Comparison of ENCODE assay signal across 27 cellular contexts in the genomic region with DNA sequence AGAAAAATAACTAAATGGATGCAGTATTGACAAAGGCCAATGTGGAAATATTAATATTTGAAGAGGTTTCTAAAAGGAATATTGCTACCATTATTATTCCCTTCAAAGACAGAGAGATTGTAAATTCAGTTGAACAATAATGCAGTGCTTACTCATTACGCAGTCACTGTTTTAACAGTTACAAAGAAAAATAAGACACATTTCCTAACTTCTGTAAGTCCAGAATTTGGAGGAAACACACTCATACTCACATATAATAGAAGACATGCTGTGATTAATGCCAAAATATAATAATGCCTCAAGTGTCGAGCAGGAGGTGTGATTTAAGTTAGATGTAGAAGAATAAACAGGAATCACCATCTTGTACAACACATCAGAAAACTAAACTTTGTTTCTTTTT.
"Had no signal": no experiment of that assay in that cellular context is flagged by ENCODE, and none has a peak within 500 bp of the region (broad histone marks: within the 10 kb centered on the region; RNA-seq: fewer than 3 reads in every experiment).

No MANE protein-coding gene starts in this region.

- H3K4me3 ChIP-seq: esophagus muscularis mucosa, hepatocyte, lower lobe of right lung, ovary, psoas muscle, right atrium auricular region, spleen, thoracic aorta, upper lobe of left lung had no signal

- H3K27me3 ChIP-seq: esophagus muscularis mucosa, hepatocyte, neutrophil, ovary, right atrium auricular region, spleen, upper lobe of left lung had no signal

- H3K4me3 Mint-ChIP-seq: activated CD4-positive, alpha-beta memory T cell treated with anti-CD3 and anti-CD28 coated beads for 36 hours; activated naive CD4-positive, alpha-beta T cell treated with anti-CD3 and anti-CD28 coated beads for 36 hours; activated naive CD8-positive, alpha-beta T cell treated with anti-CD3 and anti-CD28 coated beads, Interleukin-2, amount 10 ng/mL, durations not matched to agents 7 days and 5 days; dendritic cell treated with granulocyte-macrophage colony-stimulating factor and Interleukin-4, amounts not matched to agents 40 ng/mL and 50 ng/mL, for 4 days; immature natural killer cell; mesothelial cell of epicardium; nephron had no signal

- H3K27me3 Mint-ChIP-seq: activated CD4-positive, alpha-beta memory T cell treated with anti-CD3 and anti-CD28 coated beads for 36 hours; activated naive CD8-positive, alpha-beta T cell treated with anti-CD3 and anti-CD28 coated beads, Interleukin-2, amount 10 ng/mL, durations not matched to agents 7 days and 5 days; dendritic cell treated with granulocyte-macrophage colony-stimulating factor and Interleukin-4, amounts not matched to agents 40 ng/mL and 50 ng/mL, for 4 days had no signal

- ATAC-seq: left lobe of liver, lower lobe of right lung, psoas muscle had no signal

- DNase-seq: activated CD4-positive, alpha-beta memory T cell treated with anti-CD3 and anti-CD28 coated beads for 36 hours; activated CD4-positive, alpha-beta T cell treated with anti-CD3 and anti-CD28 coated beads for 48 hours; activated effector memory CD4-positive, alpha-beta T cell treated with Interleukin-2 at 50 U/mL for 16 hours; activated naive CD4-positive, alpha-beta T cell treated with anti-CD3 and anti-CD28 coated beads for 36 hours; activated naive CD8-positive, alpha-beta T cell treated with anti-CD3 and anti-CD28 coated beads, Interleukin-2, amount 10 ng/mL, durations not matched to agents 7 days and 5 days; activated T-cell treated with anti-CD3 and anti-CD28 coated beads, Interleukin-2, amount 50 U/mL, for 48 hours; amniotic stem cell; effector memory CD4-positive, alpha-beta T cell; foreskin melanocyte; glutamatergic neuron; immature natural killer cell; lower lobe of right lung; ovary; psoas muscle; spleen; stimulated activated CD4-positive, alpha-beta T cell treated with anti-CD3 and anti-CD28 coated beads, Interleukin-4, amount 100 ng/mL, for 1 hour; stimulated activated naive CD4-positive, alpha-beta T cell; upper lobe of left lung had no signal

- H3K9me3 Mint-ChIP-seq: activated CD4-positive, alpha-beta memory T cell treated with anti-CD3 and anti-CD28 coated beads for 36 hours; activated naive CD4-positive, alpha-beta T cell treated with anti-CD3 and anti-CD28 coated beads for 36 hours; activated naive CD8-positive, alpha-beta T cell treated with anti-CD3 and anti-CD28 coated beads, Interleukin-2, amount 10 ng/mL, durations not matched to agents 7 days and 5 days; dendritic cell treated with granulocyte-macrophage colony-stimulating factor and Interleukin-4, amounts not matched to agents 40 ng/mL and 50 ng/mL, for 4 days; mesothelial cell of epicardium; nephron had no signal

- H3K36me3 ChIP-seq: esophagus muscularis mucosa, lower lobe of right lung, neutrophil, ovary, right atrium auricular region, spleen, thoracic aorta, upper lobe of left lung had no signal

- H3K79me2 ChIP-seq: hepatocyte had no signal

- H3K36me3 Mint-ChIP-seq: activated CD4-positive, alpha-beta memory T cell treated with anti-CD3 and anti-CD28 coated beads for 36 hours; activated naive CD8-positive, alpha-beta T cell treated with anti-CD3 and anti-CD28 coated beads, Interleukin-2, amount 10 ng/mL, durations not matched to agents 7 days and 5 days; immature natural killer cell; mesothelial cell of epicardium had no signal

- H2AFZ ChIP-seq: hepatocyte had no signal

- H3K27ac Mint-ChIP-seq: activated CD4-positive, alpha-beta memory T cell treated with anti-CD3 and anti-CD28 coated beads for 36 hours; activated naive CD4-positive, alpha-beta T cell treated with anti-CD3 and anti-CD28 coated beads for 36 hours; dendritic cell treated with granulocyte-macrophage colony-stimulating factor and Interleukin-4, amounts not matched to agents 40 ng/mL and 50 ng/mL, for 4 days; immature natural killer cell; mesothelial cell of epicardium; nephron had no signal

- H3K4me1 Mint-ChIP-seq: activated naive CD8-positive, alpha-beta T cell treated with anti-CD3 and anti-CD28 coated beads, Interleukin-2, amount 10 ng/mL, durations not matched to agents 7 days and 5 days; immature natural killer cell; mesothelial cell of epicardium had no signal

- H3K27ac ChIP-seq: esophagus muscularis mucosa, hepatocyte, lower lobe of right lung, neutrophil, ovary, psoas muscle, right atrium auricular region, spleen, thoracic aorta, upper lobe of left lung had no signal

- H3K4me1 ChIP-seq: esophagus muscularis mucosa, lower lobe of right lung, psoas muscle, right atrium auricular region, spleen, upper lobe of left lung had no signal

- H3K4me2 ChIP-seq: hepatocyte had no signal

- H3K9me3 ChIP-seq: esophagus muscularis mucosa, lower lobe of right lung, neutrophil, ovary, psoas muscle, right atrium auricular region, spleen, thoracic aorta, upper lobe of left lung had no signal
